Comparison of ENCODE assay signal across 17 cellular contexts in the genomic region with DNA sequence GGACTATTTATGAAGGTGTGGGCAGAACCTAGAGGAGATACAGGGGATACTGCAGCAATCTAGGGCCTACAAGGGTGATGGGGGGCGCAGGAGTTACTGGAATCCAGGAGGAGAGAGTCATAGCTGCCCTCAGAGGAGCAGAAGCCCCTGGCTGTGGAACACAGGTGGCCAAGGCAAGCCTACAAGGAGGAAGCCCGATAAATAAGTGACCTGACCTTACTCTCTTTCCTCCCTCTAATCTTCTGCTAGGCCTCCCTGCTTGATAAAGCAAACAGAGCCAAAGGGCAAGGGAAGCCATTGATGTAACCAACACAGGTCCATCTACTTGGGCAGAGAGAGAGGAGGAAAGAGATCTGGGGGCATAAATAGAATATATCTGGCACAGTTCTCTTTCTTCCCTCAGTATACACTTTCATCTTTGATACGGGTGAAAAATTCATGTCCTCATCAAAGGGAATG.
"Had no signal": no experiment of that assay in that cellular context is flagged by ENCODE, and none has a peak within 500 bp of the region (broad histone marks: within the 10 kb centered on the region; RNA-seq: fewer than 3 reads in every experiment).

No MANE protein-coding gene starts in this region.

- H3K36me3 ChIP-seq: prostate gland, upper lobe of left lung had no signal

- H3K27me3 ChIP-seq: dorsolateral prefrontal cortex, upper lobe of left lung had no signal

- H3K4me1 ChIP-seq: prostate gland, upper lobe of left lung had no signal

- H3K4me2 ChIP-seq: smooth muscle cell had no signal

- H3K4me3 ChIP-seq: dorsolateral prefrontal cortex, prostate gland, smooth muscle cell, upper lobe of left lung had no signal

- H3K9me3 ChIP-seq: prostate gland, upper lobe of left lung had no signal

- DNase-seq: activated CD4-positive, alpha-beta T cell treated with anti-CD3 and anti-CD28 coated beads, Interleukin-2, amount 10 ng/mL, durations not matched to agents 24 days and 14 days; activated CD4-positive, CD25-positive, alpha-beta regulatory T cell; activated CD8-positive, alpha-beta memory T cell treated with anti-CD3 and anti-CD28 coated beads, Interleukin-2, amount 50 U/mL, for 4 hours; activated CD8-positive, alpha-beta T cell treated with anti-CD3 and anti-CD28 coated beads, Interleukin-2, amount 10 ng/mL, durations not matched to agents 7 days and 5 days; activated gamma-delta T cell treated with Interleukin-2 at 50 U/mL for 16 hours; activated T-cell treated with anti-CD3 and anti-CD28 coated beads, Interleukin-2, amount 50 U/mL, for 72 hours; amniotic stem cell; dorsolateral prefrontal cortex; hippocampal formation; left ventricle myocardium superior; mesendoderm; occipital lobe; right cardiac atrium; stimulated activated naive CD8-positive, alpha-beta T cell treated with anti-CD3 and anti-CD28 coated beads, Interleukin-15, Interleukin-2, amounts not matched to agents 100 U/mL and 50 U/mL, for 24 hours; upper lobe of left lung had no signal

- H3K27ac ChIP-seq: dorsolateral prefrontal cortex, prostate gland, upper lobe of left lung had no signal
